Comparison of ENCODE assay signal across 20 cellular contexts in genomic region chr1:95057361-95057760, GRCh38. TPM values are rescaled to one million over a fixed set of nuclear protein-coding genes. Genes with fewer than 3 reads are reported as not detected.
"Had no signal": no experiment of that assay in that cellular context is flagged by ENCODE, and none has a peak within 500 bp of the region (broad histone marks: within the 10 kb centered on the region; RNA-seq: fewer than 3 reads in every experiment).

No MANE protein-coding gene starts in this region.

- ATAC-seq: foreskin keratinocyte; gastroesophageal sphincter; heart left ventricle; left colon; left lobe of liver; naive thymus-derived CD4-positive, alpha-beta T cell; natural killer cell had no signal

- DNase-seq: dermis blood vessel endothelial cell; dorsolateral prefrontal cortex; effector CD4-positive, alpha-beta T cell; effector memory CD4-positive, alpha-beta T cell; foreskin keratinocyte; heart left ventricle; hypothalamus; immature natural killer cell; islet precursor cell; kidney; kidney glomerular epithelial cell; left colon; left ventricle myocardium inferior; mammary epithelial cell; mesendoderm; midbrain; naive thymus-derived CD4-positive, alpha-beta T cell; natural killer cell had no signal

RNA-seq across cellular contexts. Expression of gene TLCD4, which starts 59.8 kb away (rescaled TPM):
- total RNA-seq: naive thymus-derived CD4-positive, alpha-beta T cell had no signal
